In genomic region chr11:72103754-72104167, GRCh38 we compare ENCODE assay signal across 1 cellular context.
A peak's percentile ranks its signal among the peaks of the same experiment; 100 is the strongest.
TF ChIP-seq lines count a peak whose summit lies in the region.

No MANE protein-coding gene starts in this region.

TF ChIP-seq in HepG2, 621 proteins besides CTCF, POLR2A, EP300 and RAD21 (continues in another document):
- TF ChIP-seq HNRNPK (IDR thresholded peaks at IDR 0.05; ENCODE audit: low read depth, low read length, poor library complexity, severe bottlenecking), result no peak
- TF ChIP-seq RFX3 (CRISPR knock-in tag; IDR thresholded peaks at IDR 0.05), result no peak
- no peak for TF ChIP-seq ZNF251 (CRISPR knock-in tag; IDR thresholded peaks at IDR 0.05)
- TF ChIP-seq ZNF232 (CRISPR knock-in tag; IDR thresholded peaks at IDR 0.05; ENCODE audit: borderline replicate concordance), result no peak
- TF ChIP-seq STAT5B (CRISPR knock-in tag; IDR thresholded peaks at IDR 0.05), result no peak
- 0 out of 2 replicates have a peak, but pooled peaks have one; percentile 13 for TF ChIP-seq ZFP41 (CRISPR knock-in tag; IDR thresholded peaks at IDR 0.05; ENCODE audit: borderline replicate concordance)
- TF ChIP-seq NFIC (IDR thresholded peaks at IDR 0.05; ENCODE audit: low read length), result 0 out of 2 replicates have a peak, but pooled peaks have one; percentile 6
- TF ChIP-seq ZNF503 (CRISPR knock-in tag; IDR thresholded peaks at IDR 0.05), result 0 out of 2 replicates have a peak, but pooled peaks have one; percentile 31
- TF ChIP-seq ZBTB33 (CRISPR knock-in tag; IDR thresholded peaks at IDR 0.05), result no peak
- TF ChIP-seq CEBPG (CRISPR knock-in tag; IDR thresholded peaks at IDR 0.05), result no peak
- no peak for TF ChIP-seq TOPORS (CRISPR knock-in tag; IDR thresholded peaks at IDR 0.05)
- 0 out of 2 replicates have a peak, but pooled peaks have one; percentile 4 for TF ChIP-seq ZNF256 (CRISPR knock-in tag; conservative IDR thresholded peaks at IDR 0.05)
- 0 out of 2 replicates have a peak, but pooled peaks have one; percentile 22 for TF ChIP-seq ZNF143 (CRISPR knock-in tag; IDR thresholded peaks at IDR 0.05)
- no peak for TF ChIP-seq NFKBIZ (CRISPR knock-in tag; IDR thresholded peaks at IDR 0.05)
- TF ChIP-seq ZMYM4 (CRISPR knock-in tag; IDR thresholded peaks at IDR 0.05), result no peak
- TF ChIP-seq E2F2 (CRISPR knock-in tag; IDR thresholded peaks at IDR 0.05; ENCODE audit: borderline replicate concordance), result 0 out of 2 replicates have a peak, but pooled peaks have one; percentile 17
- TF ChIP-seq ZNF784 (CRISPR knock-in tag; IDR thresholded peaks at IDR 0.05; ENCODE audit: borderline replicate concordance), result no peak
- TF ChIP-seq GZF1 (CRISPR knock-in tag; IDR thresholded peaks at IDR 0.05), result no peak
- no peak for TF ChIP-seq GLI4 (CRISPR knock-in tag; IDR thresholded peaks at IDR 0.05; ENCODE audit: borderline replicate concordance)
- 0 out of 2 replicates have a peak, but pooled peaks have one; percentile 44 for TF ChIP-seq HES4 (CRISPR knock-in tag; IDR thresholded peaks at IDR 0.05; ENCODE audit: borderline replicate concordance)
- 0 out of 2 replicates have a peak, but pooled peaks have one; percentile 39 for TF ChIP-seq ZNF766 (CRISPR knock-in tag; IDR thresholded peaks at IDR 0.05; ENCODE audit: borderline replicate concordance)
- TF ChIP-seq KMT2B (CRISPR knock-in tag; IDR thresholded peaks at IDR 0.05), result no peak
- 0 out of 2 replicates have a peak, but pooled peaks have one; percentile 18 for TF ChIP-seq ZBTB4 (CRISPR knock-in tag; IDR thresholded peaks at IDR 0.05; ENCODE audit: borderline replicate concordance)
- TF ChIP-seq FOXM1 (CRISPR knock-in tag; IDR thresholded peaks at IDR 0.05), result no peak
- no peak for TF ChIP-seq TP53 (CRISPR knock-in tag; conservative IDR thresholded peaks at IDR 0.05)
- 0 out of 2 replicates have a peak, but pooled peaks have one; percentile 21 for TF ChIP-seq PRDM10 (CRISPR knock-in tag; IDR thresholded peaks at IDR 0.05; ENCODE audit: low read depth)
- no peak for TF ChIP-seq JDP2 (CRISPR knock-in tag; IDR thresholded peaks at IDR 0.05; ENCODE audit: borderline replicate concordance)
- TF ChIP-seq TCF12 (IDR thresholded peaks at IDR 0.05), result no peak
- TF ChIP-seq TCF12 (CRISPR knock-in tag; IDR thresholded peaks at IDR 0.05), result no peak
- TF ChIP-seq SMAD1 (CRISPR knock-in tag; IDR thresholded peaks at IDR 0.05; ENCODE audit: borderline replicate concordance, low read depth), result no peak
- no peak for TF ChIP-seq ZNF543 (CRISPR knock-in tag; IDR thresholded peaks at IDR 0.05)
- TF ChIP-seq PBX2 (CRISPR knock-in tag; IDR thresholded peaks at IDR 0.05), result no peak
- TF ChIP-seq RNF2 (conservative IDR thresholded peaks at IDR 0.05; ENCODE audit: low read depth), result 0 out of 2 replicates have a peak, but pooled peaks have one; percentile 57
- TF ChIP-seq NR0B2 (CRISPR knock-in tag; IDR thresholded peaks at IDR 0.05), result no peak
- 0 out of 2 replicates have a peak, but pooled peaks have one; percentile 15 for TF ChIP-seq AHDC1 (CRISPR knock-in tag; IDR thresholded peaks at IDR 0.05; ENCODE audit: borderline replicate concordance)
